In the genomic region with DNA sequence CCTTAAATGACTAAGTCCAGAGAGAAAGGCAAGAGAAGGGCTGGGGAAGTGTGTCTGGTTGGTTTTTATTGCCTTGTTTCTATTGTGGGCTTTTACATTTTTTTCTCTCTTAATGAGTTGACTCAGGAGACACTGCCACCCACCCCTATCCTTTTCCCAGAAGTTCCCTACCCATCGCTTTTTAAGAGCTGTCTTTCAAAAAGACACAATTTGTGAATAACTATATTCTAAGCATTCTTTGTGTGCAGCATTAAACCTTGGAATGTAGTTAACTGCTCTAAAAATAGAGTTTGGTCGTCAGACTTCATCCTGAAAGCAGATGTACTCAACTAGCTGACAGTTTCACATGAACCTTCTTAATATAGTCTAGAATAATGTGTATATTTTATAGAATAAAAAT, we compare ENCODE assay signal across 22 cellular contexts.
A peak's percentile ranks its signal among the peaks of the same experiment; 100 is the strongest.
DNase-seq lines count a peak whose midpoint lies in the region; ATAC-seq and TF ChIP-seq lines count a peak whose summit lies in the region.
"Had no signal": no experiment of that assay in that cellular context is flagged by ENCODE, and none has a peak within 500 bp of the region (broad histone marks: within the 10 kb centered on the region; RNA-seq: fewer than 3 reads in every experiment).

No MANE protein-coding gene starts in this region.

- DNase-seq in cardiac muscle cell (ENCODE audit: low read depth in 1 of 2, low spot score in 1 of 2) (no peak), right atrium auricular region (ENCODE audit: low spot score) (no peak), amniotic stem cell (lab: John Stamatoyannopoulos, UW) (peak; percentile 5), myocyte (ENCODE audit: low read depth) (peak; percentile 48), RWPE1 (ENCODE audit: low spot score) (no peak), pons (ENCODE audit: low spot score) (no peak), cerebellum (ENCODE audit: low spot score) (no peak)
- DNase-seq: activated CD4-positive, alpha-beta memory T cell treated with anti-CD3 and anti-CD28 coated beads for 36 hours; activated effector memory CD4-positive, alpha-beta T cell treated with anti-CD3 and anti-CD28 coated beads, Interleukin-2, amount 50 U/mL, for 16 hours; activated naive CD8-positive, alpha-beta T cell treated with anti-CD3 and anti-CD28 coated beads, Interleukin-2, amount 50 U/mL, for 24 hours; NCI-H1048; NCI-H2029; NCI-H345; PC-9; stimulated activated CD4-positive, alpha-beta T cell treated with anti-CD3 and anti-CD28 coated beads, Interleukin-4, amount 100 ng/mL, for 24 hours; stimulated activated naive CD8-positive, alpha-beta T cell treated with anti-CD3 and anti-CD28 coated beads, Interleukin-15, amount 100 ng/mL, for 72 hours; trophoblast cell had no signal

- no peak for TF ChIP-seq CTCF in cardiac muscle cell (IDR thresholded peaks at IDR 0.05; ENCODE audit: low read depth, low read length)
- TF ChIP-seq CTCF in right atrium auricular region (IDR thresholded peaks at IDR 0.05): no peak
- no peak for TF ChIP-seq CTCF in RWPE1 (conservative IDR thresholded peaks at IDR 0.05; ENCODE audit: low read depth)

- peaks cover 37% of the 10 kb centered on the region for H3K4me1 ChIP-seq in cardiac muscle cell (ENCODE audit: low read depth)
- no peaks in the 10 kb centered on the region for H3K4me1 ChIP-seq in right atrium auricular region
- H3K4me1 ChIP-seq: prostate gland had no signal

- H3K27ac ChIP-seq in cardiac muscle cell: peak overlapping the region; percentile 62
- no peak overlapping the region for H3K27ac ChIP-seq in right atrium auricular region
- no peak overlapping the region for H3K27ac ChIP-seq in RWPE1
- H3K27ac ChIP-seq: C4-2B, KMS-11, PC-9, prostate gland had no signal

- POLR2A ChIA-PET in RWPE1 (lab: Yijun Ruan, JAX; ENCODE audit: low non-redundant PET): no interaction called here

- ATAC-seq in HG03139 (IDR thresholded peaks at IDR 0.05; ENCODE audit: unreplicated experiment): no peak
- ATAC-seq: activated naive CD8-positive, alpha-beta T cell treated with anti-CD3 and anti-CD28 coated beads, Interleukin-2, amount 50 U/mL, for 24 hours; stimulated activated naive CD8-positive, alpha-beta T cell treated with anti-CD3 and anti-CD28 coated beads, Interleukin-15, amount 100 ng/mL, for 72 hours; WTC11 had no signal

- H3K27me3 ChIP-seq in cardiac muscle cell (no peaks in the 10 kb centered on the region), right atrium auricular region (no peaks in the 10 kb centered on the region)

- H3K4me3 ChIP-seq in cardiac muscle cell (no peak overlapping the region), right atrium auricular region (no peak overlapping the region)
- H3K4me3 ChIP-seq: PC-9, prostate gland had no signal

- H3K9me3 ChIP-seq in cardiac muscle cell (ENCODE audit: low read depth) (no peaks in the 10 kb centered on the region), right atrium auricular region (no peaks in the 10 kb centered on the region)
- H3K9me3 ChIP-seq: prostate gland had no signal

- no peaks in the 10 kb centered on the region for H3K36me3 ChIP-seq in cardiac muscle cell
- H3K36me3 ChIP-seq in right atrium auricular region: no peaks in the 10 kb centered on the region
- H3K36me3 ChIP-seq: prostate gland had no signal

- CTCF ChIA-PET in RWPE1 (lab: Yijun Ruan, JAX): no interaction called here

Comparison
In these comparisons a context has a peak if more than half of its experiments do, and no peak if none do; other contexts are left out.
1. DNase-seq: peak in amniotic stem cell (single experiment) and myocyte (single experiment); none in cardiac muscle cell (0 of 2), right atrium auricular region (single experiment), RWPE1 (single experiment), pons (single experiment) and cerebellum (single experiment).